Comparison of ENCODE assay signal across 8 cellular contexts in genomic region chr3:101070260-101071121, GRCh38.
DNase-seq lines count a peak whose midpoint lies in the region; ATAC-seq and TF ChIP-seq lines count a peak whose summit lies in the region.

No MANE protein-coding gene starts in this region.

- H3K27me3 Mint-ChIP-seq in glutamatergic neuron (ENCODE audit: unreplicated experiment): no peaks in the 10 kb centered on the region

- TF ChIP-seq CTCF in OCI-LY7 (conservative IDR thresholded peaks at IDR 0.05; ENCODE audit: low read length) (peak; percentile 88), glutamatergic neuron (IDR thresholded peaks at IDR 0.05; ENCODE audit: partially characterized antibody, unreplicated experiment) (peak; percentile 73), smooth muscle cell (IDR thresholded peaks at IDR 0.05; ENCODE audit: borderline replicate concordance, insufficient read depth, poor library complexity, severe bottlenecking) (peak; percentile 53)

- H3K9ac ChIP-seq in smooth muscle cell (ENCODE audit: low read depth): no peak overlapping the region

- CTCF ChIA-PET in OCI-LY7 (lab: Charles Lee; ENCODE audit: unreplicated experiment): no interaction called here

- H3K9me3 Mint-ChIP-seq in glutamatergic neuron (ENCODE audit: unreplicated experiment): no peaks in the 10 kb centered on the region

- H3K9me2 ChIP-seq in OCI-LY7 (ENCODE audit: insufficient read depth, low read length): no peaks in the 10 kb centered on the region

- H4K20me1 ChIP-seq in OCI-LY7 (ENCODE audit: insufficient read depth, low read length) (no peaks in the 10 kb centered on the region), smooth muscle cell (ENCODE audit: low read depth) (no peaks in the 10 kb centered on the region)

- H3K4me3 ChIP-seq in OCI-LY7 (ENCODE audit: low read depth, low read length, poor library complexity, severe bottlenecking): no peak overlapping the region
- no peak overlapping the region for H3K4me3 ChIP-seq in smooth muscle cell

- no peak overlapping the region for H3K4me3 Mint-ChIP-seq in glutamatergic neuron (ENCODE audit: unreplicated experiment)

- no peak overlapping the region for H3K27ac ChIP-seq in OCI-LY7 (ENCODE audit: low read depth, low read length, poor library complexity, severe bottlenecking)
- no peak overlapping the region for H3K27ac ChIP-seq in smooth muscle cell (ENCODE audit: low read depth)

- H3K9me3 ChIP-seq in OCI-LY7 (ENCODE audit: low read length) (no peaks in the 10 kb centered on the region), smooth muscle cell (replicated peaks; ENCODE audit: low read depth) (no peaks in the 10 kb centered on the region)

- H2AFZ ChIP-seq in OCI-LY7 (ENCODE audit: low read length) (no peak overlapping the region), smooth muscle cell (ENCODE audit: low read depth) (peak overlapping the region; percentile 42)

- H3K27ac Mint-ChIP-seq in glutamatergic neuron (ENCODE audit: unreplicated experiment): no peak overlapping the region

- WGBS in smooth muscle cell (ENCODE audit: low lambda C conversion rate): 25% methylated on average over 5 of the region's 5 CpGs

- H3K27me3 ChIP-seq in smooth muscle cell (ENCODE audit: low read depth): no peaks in the 10 kb centered on the region

- peaks cover 4% of the 10 kb centered on the region for H3F3A ChIP-seq in smooth muscle cell (ENCODE audit: low read depth)

- peak; percentile 19 for DNase-seq in NK-92 treated with Interleukin-12 subunit alpha and Interleukin-12 subunit beta, amount 100 ng/mL, for 24 hours (lab: John Stamatoyannopoulos, UW)
- DNase-seq in NK-92 (lab: John Stamatoyannopoulos, UW; ENCODE audit: unreplicated experiment) (no peak), OCI-LY7 (ENCODE audit: low spot score) (peak; percentile 45), glutamatergic neuron (peak; percentile 78), smooth muscle cell (lab: John Stamatoyannopoulos, UW; ENCODE audit: unreplicated experiment) (no peak), ureter (ENCODE audit: low spot score) (no peak)
- peak; percentile 14 to 43 for DNase-seq in activated T-helper 1 cell treated with anti-CD3 and anti-CD28 coated beads, Interleukin-2, amount 50 U/mL, for 16 hours (ENCODE audit: low read depth in 1 of 2, low spot score in 1 of 2)

- no peaks in the 10 kb centered on the region for H3K36me3 ChIP-seq in OCI-LY7 (ENCODE audit: insufficient read depth, low read length)
- no peaks in the 10 kb centered on the region for H3K36me3 ChIP-seq in smooth muscle cell (ENCODE audit: low read depth)

- peak; percentile 67 for ATAC-seq in HG03045 (IDR thresholded peaks at IDR 0.05; ENCODE audit: unreplicated experiment)

- H3K4me2 ChIP-seq in OCI-LY7 (ENCODE audit: low read length) (no peak overlapping the region), smooth muscle cell (no peak overlapping the region)

- H3K79me2 ChIP-seq in OCI-LY7 (ENCODE audit: insufficient read depth, low read depth, low read length) (no peaks in the 10 kb centered on the region), smooth muscle cell (ENCODE audit: low read depth) (no peaks in the 10 kb centered on the region)

- no peaks in the 10 kb centered on the region for H3K36me3 Mint-ChIP-seq in glutamatergic neuron (ENCODE audit: unreplicated experiment)

- H3K4me1 ChIP-seq in OCI-LY7 (ENCODE audit: insufficient read depth, low read length, poor library complexity, severe bottlenecking): no peaks in the 10 kb centered on the region
- H3K4me1 ChIP-seq in smooth muscle cell (ENCODE audit: low read depth): peaks cover 8% of the 10 kb centered on the region

- POLR2A ChIA-PET in OCI-LY7 (lab: Charles Lee): no interaction called here

- intact Hi-C loops in OCI-LY7 (cut with micrococcal nuclease; ENCODE audit: unreplicated experiment): loop anchor here (10.0 kb wide), 2 partner anchors 304 to 564 kb away; no protein-coding TSS in a partner anchor

- no peaks in the 10 kb centered on the region for H3K4me1 Mint-ChIP-seq in glutamatergic neuron (ENCODE audit: low read depth, unreplicated experiment)

- BruUV-seq in OCI-LY7 (replicated peaks; lab: Mats Ljungman, UMichigan): no TSS peak

Comparison
In these comparisons a context has a peak if more than half of its experiments do, and no peak if none do; other contexts are left out.
1. DNase-seq: peak in NK-92 treated with Interleukin-12 subunit alpha and Interleukin-12 subunit beta, amount 100 ng/mL, for 24 hours (single experiment), OCI-LY7 (single experiment), activated T-helper 1 cell treated with anti-CD3 and anti-CD28 coated beads, Interleukin-2, amount 50 U/mL, for 16 hours (2 of 2) and glutamatergic neuron (single experiment); none in NK-92 (single experiment), smooth muscle cell (single experiment) and ureter (single experiment).
2. Peak in every context shown above with its lines, with median percentiles within 50 percentile points of each other: CTCF ChIP-seq.